22 cellular contexts compared by ENCODE assay signal in the genomic region with DNA sequence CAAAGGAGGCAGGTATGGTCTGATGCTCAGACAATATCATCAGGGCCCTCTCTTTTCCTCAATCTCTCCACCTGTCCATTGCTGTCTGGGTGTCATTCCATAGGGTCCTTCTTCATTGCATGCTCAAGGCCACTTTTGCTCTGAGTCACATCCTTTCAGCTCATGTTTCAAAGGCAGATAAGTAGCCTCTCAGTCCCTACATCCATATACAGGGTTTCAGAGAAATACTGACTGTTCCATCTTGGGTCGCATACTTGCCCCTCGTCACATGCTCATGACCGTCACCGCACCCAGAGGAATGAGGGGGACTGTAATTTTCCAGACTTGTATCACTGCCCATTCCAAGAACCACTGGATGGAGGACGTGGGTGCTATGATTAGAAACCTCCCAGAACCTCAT.
DNase-seq lines count a peak whose midpoint lies in the region; ATAC-seq and TF ChIP-seq lines count a peak whose summit lies in the region.
"Had no signal": no experiment of that assay in that cellular context is flagged by ENCODE, and none has a peak within 500 bp of the region (broad histone marks: within the 10 kb centered on the region; RNA-seq: fewer than 3 reads in every experiment).

No MANE protein-coding gene starts in this region.

- H3K79me2 ChIP-seq in PC-3 (ENCODE audit: low read length), result no peaks in the 10 kb centered on the region

- POLR2A ChIA-PET in PC-3 (lab: Charles Lee; ENCODE audit: unreplicated experiment), result no interaction called here

- H3K27me3 ChIP-seq in PC-3 (ENCODE audit: low read length) (no peaks in the 10 kb centered on the region), brain microvascular endothelial cell (replicated peaks) (no peaks in the 10 kb centered on the region)
- H3K27me3 ChIP-seq: Peyer's patch had no signal

- H3K36me3 ChIP-seq in PC-3 (ENCODE audit: low read depth, low read length) (no peaks in the 10 kb centered on the region), brain microvascular endothelial cell (replicated peaks) (no peaks in the 10 kb centered on the region)
- H3K36me3 ChIP-seq: Peyer's patch had no signal

- in situ Hi-C loops in brain microvascular endothelial cell (cut with HindIII; ENCODE audit: low pct_ligation_motif_present, low sequenced_read_pairs), result no loop called here

- CTCF ChIA-PET in PC-3 (lab: Charles Lee), result no interaction called here

- H3K4me1 ChIP-seq in PC-3 (ENCODE audit: insufficient read depth, low read length), result no peaks in the 10 kb centered on the region
- H3K4me1 ChIP-seq: Peyer's patch had no signal

- H3K9me3 ChIP-seq in PC-3 (ENCODE audit: low read length), result no peaks in the 10 kb centered on the region
- H3K9me3 ChIP-seq: Peyer's patch had no signal

- no peak overlapping the region for H3K9ac ChIP-seq in PC-3 (ENCODE audit: low read length)
- H3K9ac ChIP-seq: GM23248 had no signal

- H3K4me1 Mint-ChIP-seq in stimulated activated naive CD8-positive, alpha-beta T cell treated with anti-CD3 and anti-CD28 coated beads, Interleukin-15, amount 100 ng/mL, for 72 hours, result no peaks in the 10 kb centered on the region
- H3K4me1 Mint-ChIP-seq: B cell had no signal

- H3K4me3 Mint-ChIP-seq in stimulated activated naive CD8-positive, alpha-beta T cell treated with anti-CD3 and anti-CD28 coated beads, Interleukin-15, amount 100 ng/mL, for 72 hours, result no peak overlapping the region
- H3K4me3 Mint-ChIP-seq: B cell; CD14-positive monocyte; H9; T-helper 1 cell treated with Interleukin-12 subunit alpha and Interleukin-12 subunit beta and Interleukin-4 antibody, amounts not matched to agents 30 μg/mL and 1 μg/mL, for 36 hours had no signal

- no peak overlapping the region for H3K27ac Mint-ChIP-seq in stimulated activated naive CD8-positive, alpha-beta T cell treated with anti-CD3 and anti-CD28 coated beads, Interleukin-15, amount 100 ng/mL, for 72 hours
- H3K27ac Mint-ChIP-seq: T-helper 1 cell treated with Interleukin-12 subunit alpha and Interleukin-12 subunit beta and Interleukin-4 antibody, amounts not matched to agents 30 μg/mL and 1 μg/mL, for 36 hours had no signal

- ATAC-seq in PC-3, result no peak
- no peak for ATAC-seq in stimulated activated naive CD8-positive, alpha-beta T cell treated with anti-CD3 and anti-CD28 coated beads, Interleukin-15, amount 100 ng/mL, for 72 hours
- ATAC-seq in HG03097 (IDR thresholded peaks at IDR 0.05; ENCODE audit: low FRiP score, unreplicated experiment), result no peak
- ATAC-seq: Right ventricle myocardium inferior had no signal

- DNase-seq in CD1c-positive myeloid dendritic cell (ENCODE audit: extremely low spot score) (peak; percentile 18), ELR (ENCODE audit: low read depth) (peak; percentile 22), PC-3 (peak; percentile 2), brain microvascular endothelial cell (peak; percentile 29)
- no peak for DNase-seq in stimulated activated naive CD8-positive, alpha-beta T cell treated with anti-CD3 and anti-CD28 coated beads, Interleukin-15, amount 100 ng/mL, for 72 hours
- DNase-seq in activated CD8-positive, alpha-beta memory T cell treated with anti-CD3 and anti-CD28 coated beads, Interleukin-2, amount 50 U/mL, for 4 hours, result no peak
- DNase-seq: DMS79, GM23248, H9, MM.1S, NCI-H1048, NCI-H1436, NCI-H187 treated with DMSO at 0.1 percent for 48 hours, NCI-H2107, NCI-H446 treated with DMSO at 0.1 percent for 48 hours, NCI-H748 treated with DMSO at 0.1 percent for 48 hours, Peyer's patch had no signal

- H3K9me3 Mint-ChIP-seq in stimulated activated naive CD8-positive, alpha-beta T cell treated with anti-CD3 and anti-CD28 coated beads, Interleukin-15, amount 100 ng/mL, for 72 hours, result no peaks in the 10 kb centered on the region
- H3K9me3 Mint-ChIP-seq: H9; T-helper 1 cell treated with Interleukin-12 subunit alpha and Interleukin-12 subunit beta and Interleukin-4 antibody, amounts not matched to agents 30 μg/mL and 1 μg/mL, for 36 hours had no signal

- intact Hi-C loops in PC-3 (cut with micrococcal nuclease), result no loop called here

- H2AFZ ChIP-seq in PC-3 (ENCODE audit: low read length), result no peak overlapping the region
- H2AFZ ChIP-seq: GM23248 had no signal

- no peak overlapping the region for H3K27ac ChIP-seq in PC-3 (ENCODE audit: low read length)
- H3K27ac ChIP-seq in brain microvascular endothelial cell, result no peak overlapping the region
- H3K27ac ChIP-seq: GM23248, Peyer's patch had no signal

- H3K9me2 ChIP-seq in PC-3 (replicated peaks; ENCODE audit: low read length), result no peaks in the 10 kb centered on the region

- no peaks in the 10 kb centered on the region for H3K27me3 Mint-ChIP-seq in stimulated activated naive CD8-positive, alpha-beta T cell treated with anti-CD3 and anti-CD28 coated beads, Interleukin-15, amount 100 ng/mL, for 72 hours
- H3K27me3 Mint-ChIP-seq: B cell had no signal

- H3K4me3 ChIP-seq in PC-3 (ENCODE audit: low read length), result no peak overlapping the region
- H3K4me3 ChIP-seq in brain microvascular endothelial cell (ENCODE audit: low read depth, low read length), result no peak overlapping the region
- H3K4me3 ChIP-seq: GM23248, Peyer's patch had no signal

- TF ChIP-seq CTCF in PC-3 (conservative IDR thresholded peaks at IDR 0.05; ENCODE audit: low read depth, low read length), result no peak
- no peak for TF ChIP-seq CTCF in brain microvascular endothelial cell (IDR thresholded peaks at IDR 0.05; ENCODE audit: low read depth, low read length, missing control alignments)

- H4K20me1 ChIP-seq in PC-3 (ENCODE audit: low read length), result no peaks in the 10 kb centered on the region

- no peak overlapping the region for H3K4me2 ChIP-seq in PC-3 (ENCODE audit: low read length)

- no peaks in the 10 kb centered on the region for H3F3A ChIP-seq in PC-3 (ENCODE audit: low read length, unreplicated experiment)

- no TSS peak for BruUV-seq in PC-3 (replicated peaks; lab: Mats Ljungman, UMichigan)

Comparison
In these comparisons a context has a peak if more than half of its experiments do, and no peak if none do; other contexts are left out.
1. DNase-seq: peak in CD1c-positive myeloid dendritic cell (single experiment), ELR (single experiment), PC-3 (single experiment) and brain microvascular endothelial cell (single experiment); none in stimulated activated naive CD8-positive, alpha-beta T cell treated with anti-CD3 and anti-CD28 coated beads, Interleukin-15, amount 100 ng/mL, for 72 hours (0 of 2) and activated CD8-positive, alpha-beta memory T cell treated with anti-CD3 and anti-CD28 coated beads, Interleukin-2, amount 50 U/mL, for 4 hours (single experiment).